In the genomic region with DNA sequence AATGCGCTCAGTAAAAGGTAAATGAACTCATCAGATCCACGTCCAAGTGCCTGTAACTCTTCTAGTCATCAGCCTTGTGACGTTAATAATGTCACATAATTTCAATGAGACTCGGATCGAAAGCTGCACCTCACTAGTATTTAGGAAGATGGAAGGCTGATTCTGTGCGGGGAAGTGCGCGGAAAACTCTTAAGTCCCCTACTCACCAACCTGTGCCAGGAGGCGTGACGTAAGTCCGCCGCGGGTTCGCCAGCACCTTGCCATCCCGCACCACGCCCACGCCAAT, we compare ENCODE assay signal across 6 cellular contexts. TPM values are rescaled to one million over a fixed set of nuclear protein-coding genes. Genes with fewer than 3 reads are reported as not detected.
A peak's percentile ranks its signal among the peaks of the same experiment; 100 is the strongest.
DNase-seq lines count a peak whose midpoint lies in the region; ATAC-seq, FAIRE-seq and TF ChIP-seq lines count a peak whose summit lies in the region.

No MANE protein-coding gene starts in this region.

- no peak for FAIRE-seq in small intestine (lab: Jason Lieb, UNC)

- H3K36me3 ChIP-seq in DOHH2 (ENCODE audit: control insufficient read depth, low read length) (peaks cover 91% of the 10 kb centered on the region), endocrine pancreas (ENCODE audit: control insufficient read depth, insufficient read depth, low read length) (no peaks in the 10 kb centered on the region), small intestine (ENCODE audit: control insufficient read depth in 2 of 2, insufficient read depth in 2 of 2, low read length in 2 of 2) (peaks cover 14 to 18% of the 10 kb centered on the region in 2 donors)

- 0% methylated on average over 17 of the region's 17 CpGs for WGBS in small intestine, 3 donors

- H3K4me3 ChIP-seq in DOHH2 (ENCODE audit: low read length) (peak overlapping the region; percentile 92), endocrine pancreas (ENCODE audit: control insufficient read depth, insufficient read depth, low read length) (peak overlapping the region; percentile 93), small intestine (ENCODE audit: low read depth in 1 of 2, low read length in 2 of 2) (peak overlapping the region; percentile 48 to 61)

- no peaks in the 10 kb centered on the region for H3K9me3 ChIP-seq in DOHH2 (ENCODE audit: control insufficient read depth, insufficient read depth, low read length)
- no peaks in the 10 kb centered on the region for H3K9me3 ChIP-seq in endocrine pancreas (ENCODE audit: control insufficient read depth, low read length)
- no peaks in the 10 kb centered on the region for H3K9me3 ChIP-seq in small intestine (ENCODE audit: control insufficient read depth, low read depth)

- peak overlapping the region; percentile 71 for H3K4me2 ChIP-seq in DOHH2 (ENCODE audit: low read length)

- peak overlapping the region; percentile 87 for H3K9ac ChIP-seq in endocrine pancreas (ENCODE audit: control insufficient read depth, insufficient read depth, low read length)

- H3K27ac ChIP-seq in DOHH2 (ENCODE audit: low read depth, low read length) (peak overlapping the region; percentile 79), small intestine (ENCODE audit: low read depth in 1 of 2, low read length in 1 of 2) (peak overlapping the region in 1 of 2 donors; percentile 95)

- H3K4me1 ChIP-seq in DOHH2 (ENCODE audit: control insufficient read depth, low read length) (peaks cover 41% of the 10 kb centered on the region), endocrine pancreas (ENCODE audit: control insufficient read depth, insufficient read depth, low read length) (peaks cover 5% of the 10 kb centered on the region), small intestine (ENCODE audit: control insufficient read depth in 2 of 2, insufficient read depth in 1 of 2, low read depth in 1 of 2, low read length in 1 of 2) (peaks cover 0 to 4% of the 10 kb centered on the region in 2 donors)

- peaks cover 75% of the 10 kb centered on the region for H3K79me2 ChIP-seq in DOHH2 (ENCODE audit: control insufficient read depth, low read length)

- H3K27me3 ChIP-seq in DOHH2 (ENCODE audit: control insufficient read depth, low read length) (no peaks in the 10 kb centered on the region), endocrine pancreas (ENCODE audit: control insufficient read depth, insufficient read depth, low read length) (no peaks in the 10 kb centered on the region), small intestine (ENCODE audit: control insufficient read depth in 2 of 2, insufficient read depth in 2 of 2, low read length in 2 of 2) (no peaks in the 10 kb centered on the region)

- DNase-seq in NCI-H446 treated with DMSO at 0.1 percent for 48 hours (lab: John Stamatoyannopoulos, UW) (peak; percentile 94), small intestine (peak; percentile 90), glomerular visceral epithelial cell (ENCODE audit: extremely low spot score) (no peak)

- peaks cover 26% of the 10 kb centered on the region for H3F3A ChIP-seq in DOHH2 (ENCODE audit: control insufficient read depth, insufficient read depth)

- ATAC-seq in HG02588 (IDR thresholded peaks at IDR 0.05; ENCODE audit: unreplicated experiment), result peak; percentile 38

- no peaks in the 10 kb centered on the region for H3K9me2 ChIP-seq in DOHH2 (replicated peaks; ENCODE audit: control insufficient read depth, low read length)

- H4K20me1 ChIP-seq in DOHH2 (ENCODE audit: control insufficient read depth, insufficient read depth, low read depth, low read length), result no peaks in the 10 kb centered on the region

- no peak for TF ChIP-seq CTCF in DOHH2 (IDR thresholded peaks at IDR 0.05; ENCODE audit: low read depth, low read length, poor library complexity, severe bottlenecking)

RNA-seq across cellular contexts. Expression of gene OSGEP, which starts 0.3 kb away (rescaled TPM):
- 10 to 100 TPM; 38.6 to 45.8 (median 45.7) TPM for polyA plus RNA-seq in small intestine

RNA-seq across cellular contexts. Expression of gene APEX1, which starts 0.7 kb away (rescaled TPM):
- 100 to 1,000 TPM; 122 to 203 (median 178) TPM for polyA plus RNA-seq in small intestine

RNA-seq across cellular contexts. Expression of gene PIP4P1, which starts 6.9 kb away (rescaled TPM):
- polyA plus RNA-seq in small intestine, result 10 to 100 TPM; 37.6 to 55.1 (median 53.7) TPM

RNA-seq across cellular contexts. Expression of gene PNP, which starts 14.9 kb away (rescaled TPM):
- polyA plus RNA-seq in small intestine, result 100 to 1,000 TPM; 174 to 353 (median 230) TPM

RNA-seq across cellular contexts. Expression of gene KLHL33, which starts 18.3 kb away (rescaled TPM):
- polyA plus RNA-seq in small intestine, result under 1 TPM in 2 of 3 donors, not detected in 1; under 0.01 to 0.07 TPM
